In the genomic region with DNA sequence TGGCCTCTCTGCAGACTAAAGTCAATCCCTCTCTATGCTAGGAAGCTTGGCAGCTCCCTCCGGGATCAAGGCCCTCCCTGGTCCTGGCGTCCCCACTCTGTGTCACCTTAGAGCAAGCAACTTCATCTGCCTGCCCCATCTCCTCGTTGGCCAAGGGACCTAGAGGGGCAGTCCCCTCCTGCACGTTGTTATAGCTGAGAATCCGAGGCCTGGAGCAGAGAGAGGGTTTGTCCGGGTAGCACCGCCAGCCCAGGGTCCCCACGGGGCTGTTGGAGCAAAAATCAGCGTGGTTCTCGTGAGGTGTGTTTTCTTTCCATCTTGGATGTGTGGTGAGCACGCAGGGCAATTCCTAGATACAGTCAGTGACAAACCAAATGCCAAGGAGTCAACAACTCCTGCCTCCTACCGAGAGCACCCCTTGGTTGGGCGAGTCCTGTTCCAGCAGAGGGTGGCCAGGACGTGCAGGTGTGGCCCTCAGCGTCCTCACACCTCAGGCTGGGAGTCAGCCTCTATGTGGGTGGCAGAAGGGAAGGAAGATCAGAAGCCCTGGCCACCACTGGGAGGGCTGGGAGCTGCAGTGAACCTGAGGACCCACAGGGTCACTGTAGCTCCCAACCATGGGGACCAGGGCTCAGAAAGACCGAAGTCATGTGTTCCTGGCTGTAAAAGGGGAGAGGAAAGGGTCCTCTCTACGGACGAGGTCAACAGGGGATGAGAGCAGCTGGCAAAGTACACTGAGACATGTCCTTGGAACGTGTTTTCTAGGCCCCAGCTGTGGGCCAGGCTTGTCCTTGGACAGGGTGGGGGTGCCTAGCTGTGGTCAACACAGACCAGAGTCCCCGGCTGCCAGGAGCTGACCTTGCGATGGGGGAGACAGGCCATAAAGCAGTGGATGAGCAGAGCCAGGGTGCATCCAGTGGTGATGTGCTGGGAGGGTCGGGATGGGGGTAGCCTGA, we compare ENCODE assay signal across 16 cellular contexts.
DNase-seq lines count a peak whose midpoint lies in the region; ATAC-seq and TF ChIP-seq lines count a peak whose summit lies in the region.
"Had no signal": no experiment of that assay in that cellular context is flagged by ENCODE, and none has a peak within 500 bp of the region (broad histone marks: within the 10 kb centered on the region; RNA-seq: fewer than 3 reads in every experiment).

No MANE protein-coding gene starts in this region.

- H3K36me3 ChIP-seq in HCT116 (ENCODE audit: control insufficient read depth in 1 of 2, insufficient read depth in 2 of 2, low read length in 2 of 2) (no peaks in the 10 kb centered on the region), skeletal muscle satellite cell (ENCODE audit: insufficient read depth, low read length) (no peaks in the 10 kb centered on the region)
- no peaks in the 10 kb centered on the region for H3K36me3 ChIP-seq in naive thymus-derived CD4-positive, alpha-beta T cell (ENCODE audit: control insufficient read depth in 2 of 3, insufficient read depth in 3 of 3, low read length in 3 of 3)
- H3K36me3 ChIP-seq: cardiac muscle cell, HAP-1, left lung had no signal

- CTCF ChIA-PET in HCT116 (lab: Charles Lee), result interaction anchor here (1.5 kb wide), 1 partner anchor 25 kb away, joined by 5 read pairs; no protein-coding TSS in a partner anchor
- CTCF ChIA-PET in naive thymus-derived CD4-positive, alpha-beta T cell (lab: Charles Lee), result interaction anchor here (0.6 kb wide), 1 partner anchor 413 kb away, joined by 3 read pairs; no protein-coding TSS in a partner anchor
- CTCF ChIA-PET in activated naive CD4-positive, alpha-beta T cell treated with anti-CD3 and anti-CD28 coated beads for 36 hours (lab: Charles Lee), result no interaction called here

- H3K27me3 Mint-ChIP-seq in brain (no peaks in the 10 kb centered on the region), immature natural killer cell (ENCODE audit: low read depth in 3 of 3) (peaks cover 0 to 4% (median 3%) of the 10 kb centered on the region in 3 donors)
- H3K27me3 Mint-ChIP-seq in naive thymus-derived CD4-positive, alpha-beta T cell, result peaks cover 0 to 11% (median 0%) of the 10 kb centered on the region in 5 donors
- H3K27me3 Mint-ChIP-seq in activated naive CD4-positive, alpha-beta T cell treated with anti-CD3 and anti-CD28 coated beads for 36 hours (ENCODE audit: low read depth), result no peaks in the 10 kb centered on the region

- no peaks in the 10 kb centered on the region for H4K20me1 ChIP-seq in HCT116 (ENCODE audit: insufficient read depth)

- ATAC-seq in HCT116 (no peak), GM18870 (IDR thresholded peaks at IDR 0.05; ENCODE audit: unreplicated experiment) (no peak)
- ATAC-seq in naive thymus-derived CD4-positive, alpha-beta T cell, result peak; percentile 10
- ATAC-seq: esophagus mucosa, K562, left lung had no signal

- TF ChIP-seq RAD21 in HCT116 (IDR thresholded peaks at IDR 0.05; ENCODE audit: low read depth), result no peak

- peaks cover 7% of the 10 kb centered on the region; the same call in 1 of the 2 replicates for H3K79me2 ChIP-seq in HCT116 (ENCODE audit: insufficient read depth, low read length)

- H3K27ac ChIP-seq in HCT116 (ENCODE audit: low read depth, low read length), result no peak overlapping the region; the same call in 1 of the 2 replicates
- no peak overlapping the region for H3K27ac ChIP-seq in naive thymus-derived CD4-positive, alpha-beta T cell (ENCODE audit: low read depth, low read length)
- H3K27ac ChIP-seq: cardiac muscle cell, left lung had no signal

- TF ChIP-seq CTCF in HCT116 (IDR thresholded peaks at IDR 0.05 in 2 of 3, conservative IDR thresholded peaks at IDR 0.05 in 1 of 3; ENCODE audit: borderline replicate concordance in 1 of 3, insufficient read depth in 1 of 3, low read depth in 2 of 3, low read length in 2 of 3), result no peak
- TF ChIP-seq CTCF in brain (conservative IDR thresholded peaks at IDR 0.05), result no peak

- H3K4me2 ChIP-seq in HCT116 (ENCODE audit: low read length) (peak overlapping the region; percentile 51), skeletal muscle satellite cell (ENCODE audit: low read length) (peak overlapping the region; percentile 11)

- DNase-seq in HCT116 (ENCODE audit: low read depth, low spot score) (no peak), NCI-H128 (lab: John Stamatoyannopoulos, UW; ENCODE audit: unreplicated experiment) (no peak), immature natural killer cell (no peak)
- no peak for DNase-seq in naive thymus-derived CD4-positive, alpha-beta T cell
- DNase-seq in activated naive CD4-positive, alpha-beta T cell treated with anti-CD3 and anti-CD28 coated beads for 36 hours, result no peak
- DNase-seq: NCI-H187 treated with DMSO at 0.1 percent for 48 hours; NK-92 treated with Interleukin-12 subunit alpha and Interleukin-12 subunit beta, amount 100 ng/mL, for 24 hours; SW 1271 had no signal

- H3K9ac ChIP-seq in HCT116 (ENCODE audit: low read length), result no peak overlapping the region
- peak overlapping the region; percentile 30 for H3K9ac ChIP-seq in skeletal muscle satellite cell (ENCODE audit: low read depth, low read length)

- intact Hi-C loops in HCT116 (cut with micrococcal nuclease), result no loop called here
- intact Hi-C loops in naive thymus-derived CD4-positive, alpha-beta T cell (cut with micrococcal nuclease), result no loop called here
- intact Hi-C loops in activated naive CD4-positive, alpha-beta T cell treated with anti-CD3 and anti-CD28 coated beads for 36 hours (cut with micrococcal nuclease), result no loop called here

- no TSS peak for BruUV-seq in HCT116 (replicated peaks; lab: Mats Ljungman, UMichigan)

- no peak for TF ChIP-seq POLR2A in HCT116 (IDR thresholded peaks at IDR 0.05; ENCODE audit: borderline replicate concordance, extremely low read depth, insufficient read depth, insufficient read length)

- peaks cover 30 to 38% of the 10 kb centered on the region in 2 experiments for H3K4me1 ChIP-seq in HCT116 (ENCODE audit: control insufficient read depth in 1 of 2, insufficient read depth in 2 of 2, low read length in 2 of 2)
- H3K4me1 ChIP-seq in naive thymus-derived CD4-positive, alpha-beta T cell (ENCODE audit: control insufficient read depth in 2 of 2, insufficient read depth in 2 of 2, low read length in 2 of 2), result no peaks in the 10 kb centered on the region
- H3K4me1 ChIP-seq in skeletal muscle satellite cell (ENCODE audit: control insufficient read depth, insufficient read depth, low read length), result peaks cover 46% of the 10 kb centered on the region
- H3K4me1 ChIP-seq: HAP-1 had no signal

- H3K9me3 Mint-ChIP-seq in brain (peaks cover 0 to 2% (median 0%) of the 10 kb centered on the region in 5 experiments), immature natural killer cell (no peaks in the 10 kb centered on the region)
- H3K9me3 Mint-ChIP-seq in naive thymus-derived CD4-positive, alpha-beta T cell, result no peaks in the 10 kb centered on the region
- H3K9me3 Mint-ChIP-seq in activated naive CD4-positive, alpha-beta T cell treated with anti-CD3 and anti-CD28 coated beads for 36 hours, result no peaks in the 10 kb centered on the region

- H3K36me3 Mint-ChIP-seq in brain (no peaks in the 10 kb centered on the region), immature natural killer cell (no peaks in the 10 kb centered on the region)
- no peaks in the 10 kb centered on the region for H3K36me3 Mint-ChIP-seq in naive thymus-derived CD4-positive, alpha-beta T cell
- no peaks in the 10 kb centered on the region for H3K36me3 Mint-ChIP-seq in activated naive CD4-positive, alpha-beta T cell treated with anti-CD3 and anti-CD28 coated beads for 36 hours (ENCODE audit: low read depth)

- H3K4me3 ChIP-seq in HCT116 (replicated peaks in 1 of 2; ENCODE audit: low read depth in 1 of 2, low read length in 2 of 2) (no peak overlapping the region), skeletal muscle satellite cell (ENCODE audit: low read length) (no peak overlapping the region)
- H3K4me3 ChIP-seq in naive thymus-derived CD4-positive, alpha-beta T cell (ENCODE audit: low read length), result no peak overlapping the region
- H3K4me3 ChIP-seq: cardiac muscle cell, HAP-1, K562, left lung had no signal

- peaks cover 90% of the 10 kb centered on the region for H3K4me1 Mint-ChIP-seq in brain
- peaks cover 0 to 1% (median 0%) of the 10 kb centered on the region in 7 donors for H3K4me1 Mint-ChIP-seq in naive thymus-derived CD4-positive, alpha-beta T cell
- H3K4me1 Mint-ChIP-seq in activated naive CD4-positive, alpha-beta T cell treated with anti-CD3 and anti-CD28 coated beads for 36 hours (ENCODE audit: low read depth), result no peaks in the 10 kb centered on the region
- H3K4me1 Mint-ChIP-seq in immature natural killer cell, result no peaks in the 10 kb centered on the region

- H3K4me3 Mint-ChIP-seq in brain (no peak overlapping the region), immature natural killer cell (no peak overlapping the region)
- no peak overlapping the region for H3K4me3 Mint-ChIP-seq in naive thymus-derived CD4-positive, alpha-beta T cell
- H3K4me3 Mint-ChIP-seq in activated naive CD4-positive, alpha-beta T cell treated with anti-CD3 and anti-CD28 coated beads for 36 hours, result no peak overlapping the region

- H3K9me3 ChIP-seq in HCT116 (ENCODE audit: control insufficient read depth in 1 of 2, insufficient read depth in 1 of 2, low read depth in 1 of 2, low read length in 2 of 2) (no peaks in the 10 kb centered on the region), skeletal muscle satellite cell (replicated peaks; ENCODE audit: low read length) (no peaks in the 10 kb centered on the region)
- H3K9me3 ChIP-seq in naive thymus-derived CD4-positive, alpha-beta T cell (ENCODE audit: control insufficient read depth in 2 of 3, low read length in 3 of 3), result no peaks in the 10 kb centered on the region
- H3K9me3 ChIP-seq: HAP-1, left lung had no signal

- H3K27me3 ChIP-seq in HCT116 (ENCODE audit: insufficient read depth, low read length) (no peaks in the 10 kb centered on the region), skeletal muscle satellite cell (ENCODE audit: control insufficient read depth, insufficient read depth, low read length) (no peaks in the 10 kb centered on the region)
- no peaks in the 10 kb centered on the region for H3K27me3 ChIP-seq in naive thymus-derived CD4-positive, alpha-beta T cell (ENCODE audit: control insufficient read depth in 2 of 2, insufficient read depth in 2 of 2, low read length in 2 of 2)
- H3K27me3 ChIP-seq: cardiac muscle cell, left lung had no signal

- RAD21 ChIA-PET in HCT116 (lab: Charles Lee; ENCODE audit: low non-redundant PET in 1 of 2, low total read pairs in 2 of 2, uncharacterized antibody in 2 of 2, unreplicated experiment in 2 of 2), result no interaction called here

- no peak overlapping the region for H2AFZ ChIP-seq in HCT116 (ENCODE audit: low read depth, low read length, poor library complexity, severe bottlenecking)

- POLR2A ChIA-PET in HCT116 (lab: Charles Lee), result no interaction called here
- POLR2A ChIA-PET in naive thymus-derived CD4-positive, alpha-beta T cell (lab: Charles Lee), result no interaction called here

- peak overlapping the region in 3 of 5 experiments; percentile 10 to 93 (median 42) for H3K27ac Mint-ChIP-seq in brain
- H3K27ac Mint-ChIP-seq in naive thymus-derived CD4-positive, alpha-beta T cell, result no peak overlapping the region
- no peak overlapping the region for H3K27ac Mint-ChIP-seq in activated naive CD4-positive, alpha-beta T cell treated with anti-CD3 and anti-CD28 coated beads for 36 hours
- no peak overlapping the region for H3K27ac Mint-ChIP-seq in immature natural killer cell

- H3K9me2 ChIP-seq in HCT116 (ENCODE audit: insufficient read depth), result no peaks in the 10 kb centered on the region

TF ChIP-seq in HCT116, 20 proteins besides CTCF, POLR2A, EP300 and RAD21 (continues in another document):
- no peak for TF ChIP-seq JUND (IDR thresholded peaks at IDR 0.05)

Comparison
In these comparisons a context has a peak if more than half of its experiments do, and no peak if none do; other contexts are left out.
1. H3K27ac Mint-ChIP-seq: peak in brain (3 of 5); none in naive thymus-derived CD4-positive, alpha-beta T cell (0 of 9), activated naive CD4-positive, alpha-beta T cell treated with anti-CD3 and anti-CD28 coated beads for 36 hours (single experiment) and immature natural killer cell (0 of 6).